ENCODE assay signal across 20 cellular contexts in the genomic region with DNA sequence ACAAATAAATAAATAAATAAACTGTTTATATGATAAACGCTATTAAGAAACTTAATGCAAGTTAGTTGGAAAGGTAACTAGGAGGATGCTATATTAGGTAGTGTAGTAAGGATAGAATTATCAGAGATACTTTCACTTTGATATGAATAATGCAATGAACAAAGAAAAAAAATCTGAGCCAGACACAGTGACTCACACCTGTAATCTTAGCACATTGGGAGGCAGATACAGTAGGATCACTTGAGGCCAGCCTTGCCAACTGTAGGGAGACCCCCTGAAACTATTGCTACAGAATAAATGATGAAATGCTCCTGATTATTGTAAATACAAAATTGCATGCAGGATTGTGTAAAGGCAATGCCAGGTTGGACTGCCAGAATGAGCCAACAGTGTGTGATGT.
"Had no signal": no experiment of that assay in that cellular context is flagged by ENCODE, and none has a peak within 500 bp of the region (broad histone marks: within the 10 kb centered on the region; RNA-seq: fewer than 3 reads in every experiment).

No MANE protein-coding gene starts in this region.

- H3K27ac Mint-ChIP-seq: activated CD4-positive, alpha-beta T cell treated with anti-CD3 and anti-CD28 coated beads, Interleukin-2, amount 10 ng/mL, durations not matched to agents 24 days and 14 days; activated naive CD4-positive, alpha-beta T cell treated with anti-CD3 and anti-CD28 coated beads, Interleukin-2, amount 50 U/mL, for 24 hours; stimulated activated memory B cell treated with anti-CD40 and anti-IgM and Interleukin-4, amounts not matched to agents 10 μg/mL and 1 μg/mL and 100 μg/mL, for 72 hours had no signal

- H3K4me3 Mint-ChIP-seq: activated CD4-positive, alpha-beta T cell treated with anti-CD3 and anti-CD28 coated beads, Interleukin-2, amount 10 ng/mL, durations not matched to agents 24 days and 14 days; activated naive CD4-positive, alpha-beta T cell treated with anti-CD3 and anti-CD28 coated beads, Interleukin-2, amount 50 U/mL, for 24 hours; effector memory CD8-positive, alpha-beta T cell; stimulated activated memory B cell treated with anti-CD40 and anti-IgM and Interleukin-4, amounts not matched to agents 10 μg/mL and 1 μg/mL and 100 μg/mL, for 72 hours had no signal

- H3K27me3 ChIP-seq: spleen, upper lobe of right lung had no signal

- H3K27ac ChIP-seq: gastrocnemius medialis, spleen, upper lobe of right lung had no signal

- DNase-seq: activated CD4-positive, alpha-beta T cell treated with anti-CD3 and anti-CD28 coated beads, Interleukin-2, amount 10 ng/mL, durations not matched to agents 24 days and 14 days; activated CD4-positive, CD25-positive, alpha-beta regulatory T cell; activated CD8-positive, alpha-beta memory T cell treated with anti-CD3 and anti-CD28 coated beads for 24 hours; activated CD8-positive, alpha-beta memory T cell treated with anti-CD3 and anti-CD28 coated beads, Interleukin-2, amount 50 U/mL, for 48 hours; activated effector memory CD4-positive, alpha-beta T cell treated with Interleukin-2 at 50 U/mL for 16 hours; activated T-cell treated with anti-CD3 and anti-CD28 coated beads, Interleukin-2, amount 50 U/mL, for 48 hours; effector memory CD8-positive, alpha-beta T cell; gastrocnemius medialis; head of caudate nucleus; kidney; occipital lobe; posterior cingulate gyrus; spleen; stimulated activated CD4-positive, alpha-beta T cell treated with anti-CD3 and anti-CD28 coated beads, Interleukin-4, amount 100 ng/mL, for 4 hours; T-helper 1 cell; T-helper 9 cell; upper lobe of right lung had no signal

- H3K9me3 ChIP-seq: gastrocnemius medialis, upper lobe of right lung had no signal

- H3K36me3 ChIP-seq: gastrocnemius medialis, spleen, upper lobe of right lung had no signal

- H3K4me1 ChIP-seq: gastrocnemius medialis, spleen, upper lobe of right lung had no signal

- H3K4me1 Mint-ChIP-seq: activated CD4-positive, alpha-beta T cell treated with anti-CD3 and anti-CD28 coated beads, Interleukin-2, amount 10 ng/mL, durations not matched to agents 24 days and 14 days; activated naive CD4-positive, alpha-beta T cell treated with anti-CD3 and anti-CD28 coated beads, Interleukin-2, amount 50 U/mL, for 24 hours; stimulated activated memory B cell treated with anti-CD40 and anti-IgM and Interleukin-4, amounts not matched to agents 10 μg/mL and 1 μg/mL and 100 μg/mL, for 72 hours had no signal

- ATAC-seq: effector memory CD8-positive, alpha-beta T cell; gastrocnemius medialis; left lobe of liver; stimulated activated memory B cell treated with anti-CD40 and anti-IgM and Interleukin-4, amounts not matched to agents 10 μg/mL and 1 μg/mL and 100 μg/mL, for 72 hours; upper lobe of right lung had no signal

- H3K27me3 Mint-ChIP-seq: activated naive CD4-positive, alpha-beta T cell treated with anti-CD3 and anti-CD28 coated beads, Interleukin-2, amount 50 U/mL, for 24 hours; effector memory CD8-positive, alpha-beta T cell had no signal

- H3K4me3 ChIP-seq: gastrocnemius medialis, spleen, upper lobe of right lung had no signal
